ENCODE assay signal across 17 cellular contexts in genomic region chr18:14025306-14025940, GRCh38.
"Had no signal": no experiment of that assay in that cellular context is flagged by ENCODE, and none has a peak within 500 bp of the region (broad histone marks: within the 10 kb centered on the region; RNA-seq: fewer than 3 reads in every experiment).

No MANE protein-coding gene starts in this region.

- DNase-seq: activated CD4-positive, alpha-beta memory T cell treated with anti-CD3 and anti-CD28 coated beads, Interleukin-2, amount 10 ng/mL, durations not matched to agents 7 days and 5 days; activated CD4-positive, alpha-beta T cell treated with anti-CD3 and anti-CD28 coated beads for 4 hours; activated effector memory CD4-positive, alpha-beta T cell treated with Interleukin-2 at 50 U/mL for 16 hours; activated naive CD4-positive, alpha-beta T cell treated with anti-CD3 and anti-CD28 coated beads, Interleukin-2, amount 50 U/mL, for 16 hours; activated T-cell treated with anti-CD3 and anti-CD28 coated beads, Interleukin-2, amount 50 U/mL, for 4 hours; heart right ventricle; naive B cell; ovary; sigmoid colon; stimulated activated CD4-positive, alpha-beta T cell treated with anti-CD3 and anti-CD28 coated beads, Interleukin-12 subunit alpha, Interleukin-12 subunit beta, amount 100 ng/mL, for 4 hours; stimulated activated CD4-positive, alpha-beta T cell treated with anti-CD3 and anti-CD28 coated beads, Interleukin-2, amount 100 ng/mL, for 24 hours; T-helper 2 cell had no signal

- H3K27me3 ChIP-seq: gastroesophageal sphincter, neural progenitor cell, ovary, sigmoid colon had no signal

- H3K4me1 Mint-ChIP-seq: activated CD4-positive, alpha-beta memory T cell treated with anti-CD3 and anti-CD28 coated beads, Interleukin-2, amount 10 ng/mL, durations not matched to agents 7 days and 5 days; mesothelial cell of epicardium; naive B cell; neural progenitor cell had no signal

- H3K36me3 Mint-ChIP-seq: neural progenitor cell had no signal

- ATAC-seq: activated T-cell treated with anti-CD3 and anti-CD28 coated beads, Interleukin-2, amount 50 U/mL, for 4 hours; gastroesophageal sphincter; heart right ventricle had no signal

- H3K4me2 ChIP-seq: neural progenitor cell had no signal

- H3K27ac Mint-ChIP-seq: activated CD4-positive, alpha-beta memory T cell treated with anti-CD3 and anti-CD28 coated beads, Interleukin-2, amount 10 ng/mL, durations not matched to agents 7 days and 5 days; mesothelial cell of epicardium; naive B cell; neural progenitor cell had no signal

- H3K36me3 ChIP-seq: gastroesophageal sphincter, heart right ventricle, neural progenitor cell, ovary, sigmoid colon, thoracic aorta had no signal

- H3K9me3 ChIP-seq: ovary, sigmoid colon, thoracic aorta had no signal

- H3K4me1 ChIP-seq: gastroesophageal sphincter, heart right ventricle, sigmoid colon had no signal

- H3K4me3 ChIP-seq: gastroesophageal sphincter, heart right ventricle, lung, neural progenitor cell, ovary, sigmoid colon, thoracic aorta had no signal

- H3K9ac ChIP-seq: neural progenitor cell had no signal

- H3K4me3 Mint-ChIP-seq: activated CD4-positive, alpha-beta memory T cell treated with anti-CD3 and anti-CD28 coated beads, Interleukin-2, amount 10 ng/mL, durations not matched to agents 7 days and 5 days; activated T-cell treated with anti-CD3 and anti-CD28 coated beads, Interleukin-2, amount 50 U/mL, for 4 hours; mesothelial cell of epicardium; naive B cell; neural progenitor cell had no signal

- H3K27ac ChIP-seq: gastroesophageal sphincter, heart right ventricle, neural progenitor cell, ovary, sigmoid colon, thoracic aorta had no signal

- H2AFZ ChIP-seq: neural progenitor cell had no signal
